8 cellular contexts compared by ENCODE assay signal in the genomic region with DNA sequence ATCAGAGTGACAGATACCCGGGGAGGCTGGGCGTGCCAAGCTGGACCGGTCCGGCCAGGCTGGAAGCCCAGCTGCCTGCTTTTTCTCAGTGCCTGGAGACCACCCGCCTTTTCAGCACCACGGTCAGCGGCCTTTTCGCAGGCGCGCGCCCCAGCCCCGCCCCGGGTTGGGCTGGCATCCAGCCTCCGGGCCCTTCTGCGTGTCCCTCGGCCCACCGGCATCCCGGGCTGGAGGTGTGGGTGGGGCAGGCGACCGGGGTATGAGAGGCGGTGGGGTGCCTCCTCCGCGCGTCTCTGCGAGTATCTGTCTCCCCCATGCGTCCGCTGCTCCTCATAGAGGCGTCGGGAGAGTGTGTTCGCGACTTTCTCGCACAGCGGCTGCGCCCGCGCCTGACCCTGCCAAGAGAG.
DNase-seq lines count a peak whose midpoint lies in the region; ATAC-seq, FAIRE-seq and TF ChIP-seq lines count a peak whose summit lies in the region.

No MANE protein-coding gene starts in this region.

- H3K36me3 ChIP-seq in A673 (ENCODE audit: insufficient read depth, low read length, poor library complexity, severe bottlenecking) (no peaks in the 10 kb centered on the region), endodermal cell (ENCODE audit: control insufficient read depth, insufficient read depth, low read length) (no peaks in the 10 kb centered on the region)

- H3K9ac ChIP-seq in endodermal cell (ENCODE audit: extremely low read depth, low read length, poor library complexity, severe bottlenecking): no peak overlapping the region

- H3K27ac ChIP-seq in A673 (ENCODE audit: low read depth, low read length, poor library complexity, severe bottlenecking): no peak overlapping the region
- H3K27ac ChIP-seq in endodermal cell (ENCODE audit: low read depth, low read length): no peak overlapping the region
- H3K27ac ChIP-seq in coronary artery: no peak overlapping the region

- H3K27me3 ChIP-seq in A673 (replicated peaks; ENCODE audit: insufficient read depth, low read depth, low read length, poor library complexity) (peaks cover 23% of the 10 kb centered on the region), endodermal cell (ENCODE audit: control insufficient read depth, insufficient read depth, low read length, poor library complexity, severe bottlenecking) (peaks cover 63% of the 10 kb centered on the region)

- no peaks in the 10 kb centered on the region for H3K9me3 Mint-ChIP-seq in activated CD4-positive, alpha-beta T cell treated with anti-CD3 and anti-CD28 coated beads, Interleukin-2, amount 10 ng/mL, durations not matched to agents 7 days and 5 days
- no peaks in the 10 kb centered on the region for H3K9me3 Mint-ChIP-seq in endodermal cell

- H3K36me3 Mint-ChIP-seq in activated CD4-positive, alpha-beta T cell treated with anti-CD3 and anti-CD28 coated beads, Interleukin-2, amount 10 ng/mL, durations not matched to agents 7 days and 5 days (ENCODE audit: low read depth): no peaks in the 10 kb centered on the region
- H3K36me3 Mint-ChIP-seq in endodermal cell (ENCODE audit: low read depth): no peaks in the 10 kb centered on the region

- peak; percentile 33 for DNase-seq in A673 (ENCODE audit: low spot score)
- peak; percentile 56 for DNase-seq in HTR-8/SVneo (ENCODE audit: insufficient read length, low spot score)
- DNase-seq in activated CD4-positive, alpha-beta T cell treated with anti-CD3 and anti-CD28 coated beads, Interleukin-2, amount 10 ng/mL, durations not matched to agents 7 days and 5 days: peak; percentile 62
- DNase-seq in endodermal cell: peak; percentile 98
- DNase-seq in nucleus accumbens (lab: John Stamatoyannopoulos, UW): peak in 29 of 56 donors; percentile 2 to 71 (median 20)
- no peak for DNase-seq in coronary artery (ENCODE audit: low spot score)

- BruUV-seq in A673 (replicated peaks; lab: Mats Ljungman, UMichigan): no TSS peak

- H3K4me3 ChIP-seq in A673 (ENCODE audit: low read depth, low read length, poor library complexity, severe bottlenecking) (no peak overlapping the region), endodermal cell (ENCODE audit: low read length) (peak overlapping the region; percentile 57), coronary artery (no peak overlapping the region)

- H3K4me1 ChIP-seq in A673 (ENCODE audit: insufficient read depth, low read length, poor library complexity, severe bottlenecking) (no peaks in the 10 kb centered on the region), endodermal cell (ENCODE audit: control insufficient read depth, insufficient read depth, low read length) (peaks cover 4% of the 10 kb centered on the region)

- no peak for FAIRE-seq in HTR-8/SVneo (lab: Jason Lieb, UNC)

- H3K4me3 Mint-ChIP-seq in activated CD4-positive, alpha-beta T cell treated with anti-CD3 and anti-CD28 coated beads, Interleukin-2, amount 10 ng/mL, durations not matched to agents 7 days and 5 days: no peak overlapping the region
- H3K4me3 Mint-ChIP-seq in endodermal cell: peak overlapping the region; percentile 24

- POLR2A ChIA-PET in A673 (lab: Charles Lee; ENCODE audit: low non-redundant PET): no interaction called here
- POLR2A ChIA-PET in activated CD4-positive, alpha-beta T cell treated with anti-CD3 and anti-CD28 coated beads, Interleukin-2, amount 10 ng/mL, durations not matched to agents 7 days and 5 days (lab: Charles Lee): no interaction called here

- intact Hi-C loops in A673 (cut with micrococcal nuclease; ENCODE audit: unreplicated experiment): no loop called here

- H3K27me3 Mint-ChIP-seq in activated CD4-positive, alpha-beta T cell treated with anti-CD3 and anti-CD28 coated beads, Interleukin-2, amount 10 ng/mL, durations not matched to agents 7 days and 5 days: peaks cover 23% of the 10 kb centered on the region
- peaks cover 66% of the 10 kb centered on the region for H3K27me3 Mint-ChIP-seq in endodermal cell (ENCODE audit: insufficient read depth)

- no peaks in the 10 kb centered on the region for H3K4me1 Mint-ChIP-seq in activated CD4-positive, alpha-beta T cell treated with anti-CD3 and anti-CD28 coated beads, Interleukin-2, amount 10 ng/mL, durations not matched to agents 7 days and 5 days
- H3K4me1 Mint-ChIP-seq in endodermal cell: peaks cover 17% of the 10 kb centered on the region

- 4 to 7% methylated on average over 4 to 36 of the region's 36 CpGs for WGBS in endodermal cell (ENCODE audit: insufficient coverage in 1 of 2, insufficient read length in 1 of 2), 2 experiments

- no peaks in the 10 kb centered on the region for H3K9me3 ChIP-seq in A673 (ENCODE audit: low read depth, low read length, poor library complexity, severe bottlenecking)
- no peaks in the 10 kb centered on the region for H3K9me3 ChIP-seq in endodermal cell (ENCODE audit: control insufficient read depth, low read length)

- CTCF ChIA-PET in A673 (lab: Charles Lee): no interaction called here
- CTCF ChIA-PET in activated CD4-positive, alpha-beta T cell treated with anti-CD3 and anti-CD28 coated beads, Interleukin-2, amount 10 ng/mL, durations not matched to agents 7 days and 5 days (lab: Charles Lee): no interaction called here

- ATAC-seq in HG03378 (IDR thresholded peaks at IDR 0.05; ENCODE audit: unreplicated experiment) (no peak), HG02571 (IDR thresholded peaks at IDR 0.05; ENCODE audit: unreplicated experiment) (no peak)

- TF ChIP-seq CTCF in A673 (conservative IDR thresholded peaks at IDR 0.05; ENCODE audit: low read depth, low read length) (no peak), endodermal cell (conservative IDR thresholded peaks at IDR 0.05) (no peak), coronary artery (IDR thresholded peaks at IDR 0.05) (no peak)

- H3K27ac Mint-ChIP-seq in activated CD4-positive, alpha-beta T cell treated with anti-CD3 and anti-CD28 coated beads, Interleukin-2, amount 10 ng/mL, durations not matched to agents 7 days and 5 days: peak overlapping the region; percentile 41
- no peak overlapping the region for H3K27ac Mint-ChIP-seq in endodermal cell
